In genomic region chr6:93823489-93823888, GRCh38 we compare ENCODE assay signal across 9 cellular contexts.
"Had no signal": no experiment of that assay in that cellular context is flagged by ENCODE, and none has a peak within 500 bp of the region (broad histone marks: within the 10 kb centered on the region; RNA-seq: fewer than 3 reads in every experiment).

No MANE protein-coding gene starts in this region.

- DNase-seq: IMR-90, KBM-7, KG1 had no signal

- H3K4me3 Mint-ChIP-seq: IgD-negative memory B cell had no signal

- H3K27me3 Mint-ChIP-seq: IgD-negative memory B cell had no signal

- H3K27ac Mint-ChIP-seq: IgD-negative memory B cell had no signal

- H3K27ac ChIP-seq: HL-60, KMS-11 had no signal

- H3K4me2 ChIP-seq: KMS-11 had no signal

- FAIRE-seq: HepG2, HTR-8/SVneo, K562 had no signal

- ATAC-seq: HepG2, K562 had no signal

- H3K9ac ChIP-seq: KMS-11 had no signal

- H3K4me3 ChIP-seq: K562 had no signal

- H3K36me3 Mint-ChIP-seq: IgD-negative memory B cell had no signal
